Comparison of ENCODE assay signal across 7 cellular contexts in genomic region chr2:83273322-83273721, GRCh38.
"Had no signal": no experiment of that assay in that cellular context is flagged by ENCODE, and none has a peak within 500 bp of the region (broad histone marks: within the 10 kb centered on the region; RNA-seq: fewer than 3 reads in every experiment).

No MANE protein-coding gene starts in this region.

- DNase-seq: IMR-90, KBM-7, KG1 had no signal

- ATAC-seq: K562 had no signal

- FAIRE-seq: HTR-8/SVneo, K562 had no signal

- H3K4me3 ChIP-seq: K562 had no signal

- H3K9ac ChIP-seq: KMS-11 had no signal

- H3K4me2 ChIP-seq: KMS-11 had no signal

- H3K27ac ChIP-seq: HL-60, KMS-11 had no signal
